21 cellular contexts compared by ENCODE assay signal in genomic region chr2:37449686-37450392, GRCh38.
DNase-seq lines count a peak whose midpoint lies in the region; ATAC-seq and TF ChIP-seq lines count a peak whose summit lies in the region.
"Had no signal": no experiment of that assay in that cellular context is flagged by ENCODE, and none has a peak within 500 bp of the region (broad histone marks: within the 10 kb centered on the region; RNA-seq: fewer than 3 reads in every experiment).

No MANE protein-coding gene starts in this region.

- DNase-seq in astrocyte of the spinal cord (ENCODE audit: low read depth, low spot score) (peak; percentile 54), left lung (no peak), transverse colon (peak; percentile 17), SHP77 (lab: John Stamatoyannopoulos, UW) (no peak), epidermal melanocyte (ENCODE audit: insufficient read length, low spot score) (no peak)
- DNase-seq: activated CD4-positive, alpha-beta T cell treated with anti-CD3 and anti-CD28 coated beads for 4 hours; activated CD8-positive, alpha-beta memory T cell treated with anti-CD3 and anti-CD28 coated beads, Interleukin-2, amount 50 U/mL, for 48 hours; activated gamma-delta T cell treated with Interleukin-2 at 50 U/mL for 16 hours; AML-193; COR-L47; gastrocnemius medialis; H9; left cardiac atrium; NCI-H1105; NK-92 treated with Interleukin-12 subunit alpha and Interleukin-12 subunit beta, amount 100 ng/mL, for 24 hours; nucleus accumbens; RPMI8226; sigmoid colon; stimulated activated naive CD8-positive, alpha-beta T cell treated with anti-CD3 and anti-CD28 coated beads, Interleukin-15, amount 100 ng/mL, for 72 hours had no signal

- TF ChIP-seq CTCF in Loucy (conservative IDR thresholded peaks at IDR 0.05; ENCODE audit: low read length) (no peak), astrocyte of the spinal cord (IDR thresholded peaks at IDR 0.05; ENCODE audit: low read depth, low read length) (no peak), left lung (IDR thresholded peaks at IDR 0.05) (no peak), transverse colon (IDR thresholded peaks at IDR 0.05) (no peak)

- H3K27me3 ChIP-seq in Loucy (ENCODE audit: insufficient read depth, low read length, poor library complexity, severe bottlenecking) (no peaks in the 10 kb centered on the region), left lung (no peaks in the 10 kb centered on the region), transverse colon (no peaks in the 10 kb centered on the region)
- H3K27me3 ChIP-seq: gastrocnemius medialis, sigmoid colon had no signal

- H2AFZ ChIP-seq in Loucy (ENCODE audit: low read length): peak overlapping the region; percentile 38

- H3K27ac ChIP-seq in left lung: no peak overlapping the region
- H3K27ac ChIP-seq in transverse colon: no peak overlapping the region
- H3K27ac ChIP-seq: gastrocnemius medialis, sigmoid colon had no signal

- no peaks in the 10 kb centered on the region for H3K9me2 ChIP-seq in Loucy (replicated peaks; ENCODE audit: low read depth, low read length)

- WGBS in transverse colon (ENCODE audit: low coverage in 1 of 2), 2 donors: 27% methylated on average over 3 to 8 of the region's 8 CpGs

- H3K9me3 ChIP-seq in Loucy (ENCODE audit: insufficient read depth, low read depth, low read length) (no peaks in the 10 kb centered on the region), left lung (no peaks in the 10 kb centered on the region), transverse colon (no peaks in the 10 kb centered on the region)
- H3K9me3 ChIP-seq: gastrocnemius medialis, sigmoid colon had no signal

- no peak for TF ChIP-seq POLR2A in transverse colon (IDR thresholded peaks at IDR 0.05)

- H3K4me3 ChIP-seq in Loucy (ENCODE audit: low read length, poor library complexity, severe bottlenecking) (no peak overlapping the region), astrocyte of the spinal cord (ENCODE audit: low read depth, low read length) (no peak overlapping the region), left lung (no peak overlapping the region), transverse colon (no peak overlapping the region)
- H3K4me3 ChIP-seq: gastrocnemius medialis, sigmoid colon had no signal

- TF ChIP-seq EP300 in transverse colon (IDR thresholded peaks at IDR 0.05; ENCODE audit: low read depth): no peak

- H3K9ac ChIP-seq in Loucy (ENCODE audit: low read depth, low read length, poor library complexity, severe bottlenecking): peak overlapping the region; percentile 41

- H4K20me1 ChIP-seq in Loucy (ENCODE audit: insufficient read depth, low read length, poor library complexity, severe bottlenecking): no peaks in the 10 kb centered on the region

- H3K79me2 ChIP-seq in Loucy (ENCODE audit: insufficient read depth, low read length): no peaks in the 10 kb centered on the region

- H3K4me1 ChIP-seq in Loucy (ENCODE audit: insufficient read depth, low read length, poor library complexity, severe bottlenecking) (peaks cover 33% of the 10 kb centered on the region), left lung (no peaks in the 10 kb centered on the region), transverse colon (peaks cover 0 to 16% (median 2%) of the 10 kb centered on the region in 4 donors)
- H3K4me1 ChIP-seq: gastrocnemius medialis had no signal

- no peaks in the 10 kb centered on the region for H3F3A ChIP-seq in Loucy (ENCODE audit: low read depth)

- intact Hi-C loops in left lung (cut with DNase I): no loop called here
- intact Hi-C loops in transverse colon (cut with DNase I; ENCODE audit: low total_unique reads): no loop called here

- ATAC-seq in left lung (peak; percentile 33), GM21529 (IDR thresholded peaks at IDR 0.05; ENCODE audit: unreplicated experiment) (no peak)
- ATAC-seq: gastrocnemius medialis; left cardiac atrium; stimulated activated naive CD8-positive, alpha-beta T cell treated with anti-CD3 and anti-CD28 coated beads, Interleukin-15, amount 100 ng/mL, for 72 hours had no signal

- in situ Hi-C loops in astrocyte of the spinal cord (cut with HindIII; ENCODE audit: low sequenced_read_pairs): no loop called here
- in situ Hi-C loops in transverse colon (cut with MboI; ENCODE audit: low pct_ligation_motif_present in 1 of 4, low pct_unique_long_range_greater_than_20kb in 1 of 4, low sequenced_read_pairs in 3 of 4): no loop called here

- H3K4me2 ChIP-seq in Loucy (ENCODE audit: low read depth, low read length, poor library complexity, severe bottlenecking): peak overlapping the region; percentile 36

- H3K36me3 ChIP-seq in Loucy (ENCODE audit: insufficient read depth, low read length) (no peaks in the 10 kb centered on the region), left lung (no peaks in the 10 kb centered on the region), transverse colon (no peaks in the 10 kb centered on the region)
- H3K36me3 ChIP-seq: gastrocnemius medialis, sigmoid colon had no signal

Comparison
In these comparisons a context has a peak if more than half of its experiments do, and no peak if none do; other contexts are left out.
1. DNase-seq: peak in astrocyte of the spinal cord (single experiment) and transverse colon (single experiment); none in left lung (0 of 2), SHP77 (0 of 2) and epidermal melanocyte (single experiment).